17 cellular contexts compared by ENCODE assay signal in genomic region chr11:117662870-117663269, GRCh38.
DNase-seq lines count a peak whose midpoint lies in the region.
"Had no signal": no experiment of that assay in that cellular context is flagged by ENCODE, and none has a peak within 500 bp of the region (broad histone marks: within the 10 kb centered on the region; RNA-seq: fewer than 3 reads in every experiment).

No MANE protein-coding gene starts in this region.

- no peaks in the 10 kb centered on the region for H3K36me3 ChIP-seq in neuronal stem cell (replicated peaks in 1 of 2; ENCODE audit: control insufficient read depth in 2 of 2, insufficient read depth in 2 of 2, low read length in 2 of 2)
- H3K36me3 ChIP-seq: BE2C had no signal

- H3K4me3 Mint-ChIP-seq in activated CD4-positive, alpha-beta T cell treated with anti-CD3 and anti-CD28 coated beads, Interleukin-2, amount 10 ng/mL, durations not matched to agents 24 days and 14 days: no peak overlapping the region
- H3K4me3 Mint-ChIP-seq: CD4-positive, CD25-positive, alpha-beta regulatory T cell; CD8-positive, alpha-beta memory T cell; GM23338; H9 had no signal

- no peak overlapping the region for H2BK120ac ChIP-seq in neuronal stem cell (ENCODE audit: low read depth, low read length)

- no peak overlapping the region for H2AFZ ChIP-seq in neuronal stem cell (ENCODE audit: low read length)

- intact Hi-C loops in activated CD4-positive, alpha-beta T cell treated with anti-CD3 and anti-CD28 coated beads, Interleukin-2, amount 10 ng/mL, durations not matched to agents 24 days and 14 days (cut with micrococcal nuclease): no loop called here

- H3K9me3 ChIP-seq in neuronal stem cell (replicated peaks in 1 of 2; ENCODE audit: control insufficient read depth in 2 of 2, insufficient read depth in 1 of 2, low read depth in 1 of 2, low read length in 2 of 2): no peaks in the 10 kb centered on the region
- H3K9me3 ChIP-seq: BE2C had no signal

- no peak overlapping the region for H2BK5ac ChIP-seq in neuronal stem cell (ENCODE audit: low read length)

- no peak overlapping the region for H3K23ac ChIP-seq in neuronal stem cell (ENCODE audit: low read depth, low read length, poor library complexity)

- H4K8ac ChIP-seq in neuronal stem cell (ENCODE audit: low read depth, low read length): no peak overlapping the region

- H3K27ac ChIP-seq in caudate nucleus (ENCODE audit: low read depth, low read length) (peak overlapping the region; percentile 96), neuronal stem cell (replicated peaks; ENCODE audit: low read length) (no peak overlapping the region), temporal lobe (ENCODE audit: low read depth, low read length) (peak overlapping the region; percentile 94)

- H2AK5ac ChIP-seq in neuronal stem cell (ENCODE audit: low read depth, low read length): peak overlapping the region; percentile 36

- no peaks in the 10 kb centered on the region for H3K79me1 ChIP-seq in neuronal stem cell (ENCODE audit: low read depth, low read length)

- no peak overlapping the region for H3K27ac Mint-ChIP-seq in activated CD4-positive, alpha-beta T cell treated with anti-CD3 and anti-CD28 coated beads, Interleukin-2, amount 10 ng/mL, durations not matched to agents 24 days and 14 days
- H3K27ac Mint-ChIP-seq: GM23338, H9 had no signal

- peaks cover 23 to 42% of the 10 kb centered on the region in 2 donors for H3K4me1 ChIP-seq in neuronal stem cell (ENCODE audit: control insufficient read depth in 2 of 2, insufficient read depth in 1 of 2, low read depth in 1 of 2, low read length in 2 of 2)

- H3K4me1 Mint-ChIP-seq in activated CD4-positive, alpha-beta T cell treated with anti-CD3 and anti-CD28 coated beads, Interleukin-2, amount 10 ng/mL, durations not matched to agents 24 days and 14 days: no peaks in the 10 kb centered on the region
- H3K4me1 Mint-ChIP-seq: CD8-positive, alpha-beta memory T cell had no signal

- no peak overlapping the region for H3K14ac ChIP-seq in neuronal stem cell (ENCODE audit: low read length)

- H3K9me3 Mint-ChIP-seq in activated CD4-positive, alpha-beta T cell treated with anti-CD3 and anti-CD28 coated beads, Interleukin-2, amount 10 ng/mL, durations not matched to agents 24 days and 14 days: no peaks in the 10 kb centered on the region
- H3K9me3 Mint-ChIP-seq: CD4-positive, CD25-positive, alpha-beta regulatory T cell; CD8-positive, alpha-beta memory T cell; GM23338 had no signal

- no peaks in the 10 kb centered on the region for H3K36me3 Mint-ChIP-seq in activated CD4-positive, alpha-beta T cell treated with anti-CD3 and anti-CD28 coated beads, Interleukin-2, amount 10 ng/mL, durations not matched to agents 24 days and 14 days (ENCODE audit: low read depth)
- H3K36me3 Mint-ChIP-seq: CD4-positive, CD25-positive, alpha-beta regulatory T cell; CD8-positive, alpha-beta memory T cell had no signal

- DNase-seq in caudate nucleus (lab: John Stamatoyannopoulos, UW) (no peak), globus pallidus (ENCODE audit: low spot score) (peak; percentile 37), neuronal stem cell (ENCODE audit: low spot score) (no peak), NCI-H774 (lab: John Stamatoyannopoulos, UW) (no peak), NCI-H1694 treated with DMSO at 0.1 percent for 48 hours (lab: John Stamatoyannopoulos, UW) (no peak)
- no peak for DNase-seq in activated CD4-positive, alpha-beta T cell treated with anti-CD3 and anti-CD28 coated beads, Interleukin-2, amount 10 ng/mL, durations not matched to agents 24 days and 14 days
- DNase-seq in stimulated activated CD4-positive, alpha-beta T cell treated with anti-CD3 and anti-CD28 coated beads, Interleukin-1b, Interleukin-23, amount 100 ng/mL, for 48 hours: no peak
- DNase-seq: ACHN; BE2C; CD4-positive, CD25-positive, alpha-beta regulatory T cell; CD8-positive, alpha-beta memory T cell; COR-L47; DMS79; GDM1; H9 had no signal

- H3K4ac ChIP-seq in neuronal stem cell (ENCODE audit: low read length): no peak overlapping the region

- H3K27me3 Mint-ChIP-seq in activated CD4-positive, alpha-beta T cell treated with anti-CD3 and anti-CD28 coated beads, Interleukin-2, amount 10 ng/mL, durations not matched to agents 24 days and 14 days: peaks cover 2% of the 10 kb centered on the region

- H3K18ac ChIP-seq in neuronal stem cell (ENCODE audit: low read length): peak overlapping the region; percentile 20

- H4K91ac ChIP-seq in neuronal stem cell (ENCODE audit: low read depth, low read length, poor library complexity): no peak overlapping the region

- H3K4me2 ChIP-seq in neuronal stem cell (ENCODE audit: insufficient read depth, low read length, poor library complexity, severe bottlenecking): no peak overlapping the region

- no peak overlapping the region for H2BK12ac ChIP-seq in neuronal stem cell (ENCODE audit: low read length)

- peaks cover 0 to 79% (median 0%) of the 10 kb centered on the region in 3 experiments for H3K27me3 ChIP-seq in neuronal stem cell (ENCODE audit: control insufficient read depth in 3 of 3, insufficient read depth in 3 of 3, low read depth in 1 of 3, low read length in 3 of 3)
- H3K27me3 ChIP-seq: BE2C had no signal

- no peak overlapping the region for H3K9ac ChIP-seq in neuronal stem cell (ENCODE audit: low read depth, low read length, poor library complexity)

- peak overlapping the region; percentile 82 for H2BK15ac ChIP-seq in neuronal stem cell (ENCODE audit: low read length)

- H3K4me3 ChIP-seq in neuronal stem cell (ENCODE audit: low read length in 2 of 2): no peak overlapping the region
- H3K4me3 ChIP-seq: GM23338 had no signal

- WGBS in neuronal stem cell (ENCODE audit: extremely low coverage in 2 of 2, insufficient read length in 2 of 2, insufficient replicate concordance in 1 of 2), 2 donors: no CpG with 5 or more reads among the region's 12 CpGs
